ENCODE assay signal across 8 cellular contexts in the genomic region with DNA sequence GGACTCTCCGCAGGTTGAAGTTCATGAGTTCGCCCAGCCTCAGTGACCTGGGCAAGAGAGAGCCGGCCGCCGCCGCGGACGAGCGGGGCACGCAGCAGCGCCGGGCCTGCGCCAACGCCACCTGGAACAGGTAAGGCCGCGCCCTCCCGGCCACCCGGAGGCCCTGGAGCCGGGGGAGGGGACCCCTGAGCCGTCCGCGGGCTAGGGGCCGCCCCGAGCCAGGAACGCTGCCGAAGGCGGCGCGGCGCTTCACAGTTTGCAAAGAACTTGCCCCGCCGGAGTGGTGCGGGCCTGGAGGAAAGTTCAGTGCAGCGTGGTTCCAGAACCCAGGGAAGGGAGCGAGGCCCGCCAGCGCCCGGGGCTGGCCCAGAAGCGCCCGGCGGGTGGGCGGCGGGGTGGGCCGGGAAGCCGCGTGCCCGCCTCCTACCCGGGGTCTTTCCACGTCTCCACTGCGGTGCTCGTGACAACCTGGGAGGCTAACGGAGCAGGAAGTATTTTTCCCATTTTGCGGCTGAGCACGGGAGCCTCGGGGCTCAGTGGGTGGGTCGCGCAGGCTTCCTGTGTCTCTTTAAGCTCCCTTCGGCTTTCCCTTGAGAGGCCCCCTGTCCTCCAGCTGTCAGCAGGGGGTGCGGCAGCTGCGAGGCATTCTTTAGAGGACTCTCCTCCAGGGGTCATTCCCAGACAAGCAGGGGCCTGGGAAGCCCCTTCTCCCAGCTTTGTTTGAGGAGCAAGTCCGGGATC. TPM values are rescaled to one million over a fixed set of nuclear protein-coding genes. Genes with fewer than 3 reads are reported as not detected.
DNase-seq lines count a peak whose midpoint lies in the region; ATAC-seq and TF ChIP-seq lines count a peak whose summit lies in the region.

No MANE protein-coding gene starts in this region.

- peaks cover 21% of the 10 kb centered on the region for H3K4me1 Mint-ChIP-seq in activated CD4-positive, alpha-beta memory T cell treated with anti-CD3 and anti-CD28 coated beads, Interleukin-2, amount 10 ng/mL, durations not matched to agents 7 days and 5 days
- H3K4me1 Mint-ChIP-seq in progenitor cell of endocrine pancreas (ENCODE audit: low read depth): peaks cover 20% of the 10 kb centered on the region

- peak overlapping the region; percentile 63 for H3K4me3 Mint-ChIP-seq in activated CD4-positive, alpha-beta memory T cell treated with anti-CD3 and anti-CD28 coated beads, Interleukin-2, amount 10 ng/mL, durations not matched to agents 7 days and 5 days
- H3K4me3 Mint-ChIP-seq in progenitor cell of endocrine pancreas (ENCODE audit: low read depth): peak overlapping the region; percentile 76

- H3K9me3 Mint-ChIP-seq in activated CD4-positive, alpha-beta memory T cell treated with anti-CD3 and anti-CD28 coated beads, Interleukin-2, amount 10 ng/mL, durations not matched to agents 7 days and 5 days: no peaks in the 10 kb centered on the region
- no peaks in the 10 kb centered on the region for H3K9me3 Mint-ChIP-seq in progenitor cell of endocrine pancreas (ENCODE audit: low read depth)

- POLR2A ChIA-PET in activated CD4-positive, alpha-beta memory T cell treated with anti-CD3 and anti-CD28 coated beads, Interleukin-2, amount 10 ng/mL, durations not matched to agents 7 days and 5 days (lab: Charles Lee): no interaction called here

- H3K4me3 ChIP-seq in fibroblast of villous mesenchyme (ENCODE audit: low read depth, low read length): peak overlapping the region; percentile 63

- peak; percentile 37 for DNase-seq in activated CD4-positive, alpha-beta T cell treated with anti-CD3 and anti-CD28 coated beads for 48 hours
- DNase-seq in activated CD4-positive, alpha-beta T cell treated with anti-CD3 and anti-CD28 coated beads for 1 hour: no peak
- no peak for DNase-seq in activated CD4-positive, alpha-beta memory T cell treated with anti-CD3 and anti-CD28 coated beads, Interleukin-2, amount 10 ng/mL, durations not matched to agents 7 days and 5 days
- DNase-seq in fibroblast of villous mesenchyme (ENCODE audit: low read depth) (peak; percentile 84), progenitor cell of endocrine pancreas (ENCODE audit: low spot score, unreplicated experiment) (peak; percentile 56), NCI-H1436 (lab: John Stamatoyannopoulos, UW) (no peak), NCI-H345 treated with DMSO at 0.1 percent for 48 hours (lab: John Stamatoyannopoulos, UW; ENCODE audit: unreplicated experiment) (no peak)

- H3K27ac Mint-ChIP-seq in activated CD4-positive, alpha-beta memory T cell treated with anti-CD3 and anti-CD28 coated beads, Interleukin-2, amount 10 ng/mL, durations not matched to agents 7 days and 5 days: no peak overlapping the region
- H3K27ac Mint-ChIP-seq in progenitor cell of endocrine pancreas: peak overlapping the region; percentile 56

- TF ChIP-seq CTCF in fibroblast of villous mesenchyme (IDR thresholded peaks at IDR 0.05; ENCODE audit: insufficient read depth, low read depth, low read length): peak; percentile 11
- TF ChIP-seq CTCF in progenitor cell of endocrine pancreas (IDR thresholded peaks at IDR 0.05; ENCODE audit: unreplicated experiment): no peak

- peak; percentile 25 for ATAC-seq in HG03342 (IDR thresholded peaks at IDR 0.05; ENCODE audit: unreplicated experiment)

- no peaks in the 10 kb centered on the region for H3K36me3 Mint-ChIP-seq in activated CD4-positive, alpha-beta memory T cell treated with anti-CD3 and anti-CD28 coated beads, Interleukin-2, amount 10 ng/mL, durations not matched to agents 7 days and 5 days (ENCODE audit: low read depth)
- no peaks in the 10 kb centered on the region for H3K36me3 Mint-ChIP-seq in progenitor cell of endocrine pancreas (ENCODE audit: insufficient read depth)

- H3K27me3 Mint-ChIP-seq in activated CD4-positive, alpha-beta memory T cell treated with anti-CD3 and anti-CD28 coated beads, Interleukin-2, amount 10 ng/mL, durations not matched to agents 7 days and 5 days: peaks cover 2% of the 10 kb centered on the region
- H3K27me3 Mint-ChIP-seq in progenitor cell of endocrine pancreas: peaks cover 11% of the 10 kb centered on the region

- CTCF ChIA-PET in activated CD4-positive, alpha-beta memory T cell treated with anti-CD3 and anti-CD28 coated beads, Interleukin-2, amount 10 ng/mL, durations not matched to agents 7 days and 5 days (lab: Charles Lee): no interaction called here

RNA-seq across cellular contexts. Expression of gene PRR5, which starts 0.6 kb away (rescaled TPM):
- total RNA-seq in activated CD4-positive, alpha-beta memory T cell treated with anti-CD3 and anti-CD28 coated beads, Interleukin-2, amount 10 ng/mL, durations not matched to agents 7 days and 5 days: 10 to 100 TPM; 22.1 to 22.6 TPM
- 12.9 and 16.4 TPM in 2 replicates for total RNA-seq in fibroblast of villous mesenchyme
- total RNA-seq in progenitor cell of endocrine pancreas: 20.5 and 21.3 TPM in 2 replicates

RNA-seq across cellular contexts. Expression of gene ARHGAP8, which starts 49.7 kb away (rescaled TPM):
- under 1 TPM; 0.70 to 0.78 TPM for total RNA-seq in activated CD4-positive, alpha-beta memory T cell treated with anti-CD3 and anti-CD28 coated beads, Interleukin-2, amount 10 ng/mL, durations not matched to agents 7 days and 5 days
- under 0.01 and 0.97 TPM in 2 replicates for total RNA-seq in fibroblast of villous mesenchyme
- 100 and 105 TPM in 2 replicates for total RNA-seq in progenitor cell of endocrine pancreas

Comparison
In these comparisons a context has a peak if more than half of its experiments do, and no peak if none do; other contexts are left out.
1. DNase-seq: peak in activated CD4-positive, alpha-beta T cell treated with anti-CD3 and anti-CD28 coated beads for 48 hours (single experiment), fibroblast of villous mesenchyme (single experiment) and progenitor cell of endocrine pancreas (single experiment); none in activated CD4-positive, alpha-beta T cell treated with anti-CD3 and anti-CD28 coated beads for 1 hour (single experiment), activated CD4-positive, alpha-beta memory T cell treated with anti-CD3 and anti-CD28 coated beads, Interleukin-2, amount 10 ng/mL, durations not matched to agents 7 days and 5 days (single experiment), NCI-H1436 (single experiment) and NCI-H345 treated with DMSO at 0.1 percent for 48 hours (single experiment).
2. RNA of gene ARHGAP8, which starts 49.7 kb away (total RNA-seq): 100 to 105 TPM in progenitor cell of endocrine pancreas; 0.70 to 0.78 TPM in activated CD4-positive, alpha-beta memory T cell treated with anti-CD3 and anti-CD28 coated beads, Interleukin-2, amount 10 ng/mL, durations not matched to agents 7 days and 5 days and under 0.01 to 0.97 TPM in fibroblast of villous mesenchyme; every median in the first group is over 10 times any median in the second.